Comparison of ENCODE assay signal across 30 cellular contexts in the genomic region with DNA sequence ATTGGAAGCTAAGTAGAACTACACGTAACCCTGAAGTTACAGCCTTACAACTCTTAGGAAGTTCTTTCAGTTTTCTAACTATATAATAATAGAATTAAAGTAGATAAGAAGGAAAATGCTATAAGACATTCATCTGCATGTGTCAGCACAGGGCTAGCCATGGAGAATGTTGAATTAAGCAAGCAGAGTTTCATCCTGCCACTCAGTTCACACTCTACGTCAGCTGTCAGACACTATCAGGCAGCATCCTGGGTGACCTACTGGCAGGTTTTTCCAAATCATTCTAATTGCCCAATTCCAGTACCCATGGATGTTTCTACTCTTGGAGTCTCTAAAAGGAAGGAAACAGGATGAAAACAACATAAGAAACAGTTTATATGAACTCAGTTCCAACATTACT. TPM values are rescaled to one million over a fixed set of nuclear protein-coding genes. Genes with fewer than 3 reads are reported as not detected.
DNase-seq lines count a peak whose midpoint lies in the region; ATAC-seq and TF ChIP-seq lines count a peak whose summit lies in the region.
"Had no signal": no experiment of that assay in that cellular context is flagged by ENCODE, and none has a peak within 500 bp of the region (broad histone marks: within the 10 kb centered on the region; RNA-seq: fewer than 3 reads in every experiment).

No MANE protein-coding gene starts in this region.

- no peaks in the 10 kb centered on the region for H3K79me2 ChIP-seq in GM23338 (replicated peaks; ENCODE audit: insufficient read depth)

- peak overlapping the region in 6 of 12 donors; percentile 26 to 50 (median 39) for H3K27ac ChIP-seq in heart left ventricle
- H3K27ac ChIP-seq in left ventricle myocardium inferior (replicated peaks): peak overlapping the region; percentile 58
- H3K27ac ChIP-seq in right cardiac atrium (ENCODE audit: low read length): no peak overlapping the region
- no peak overlapping the region for H3K27ac ChIP-seq in GM23338 (ENCODE audit: low read depth)
- H3K27ac ChIP-seq: BLaER1 had no signal

- H3F3A ChIP-seq in GM23338 (replicated peaks; ENCODE audit: low read depth): no peaks in the 10 kb centered on the region

- TF ChIP-seq CTCF in heart left ventricle (IDR thresholded peaks at IDR 0.05) (no peak), left ventricle myocardium inferior (IDR thresholded peaks at IDR 0.05; ENCODE audit: borderline replicate concordance) (no peak), GM23338 (conservative IDR thresholded peaks at IDR 0.05; ENCODE audit: low read depth in 2 of 2) (no peak)

- H3K27ac Mint-ChIP-seq in GM23338: no peak overlapping the region
- H3K27ac Mint-ChIP-seq: CD14-positive monocyte; CD4-positive, alpha-beta memory T cell; CD4-positive, CD25-positive, alpha-beta regulatory T cell; CD8-positive, alpha-beta memory T cell had no signal

- H3K27me3 ChIP-seq in heart left ventricle: no peaks in the 10 kb centered on the region
- H3K27me3 ChIP-seq in left ventricle myocardium inferior (ENCODE audit: low read depth): no peaks in the 10 kb centered on the region
- no peaks in the 10 kb centered on the region for H3K27me3 ChIP-seq in right cardiac atrium (ENCODE audit: control insufficient read depth, insufficient read depth)
- H3K27me3 ChIP-seq in GM23338 (ENCODE audit: insufficient read depth): no peaks in the 10 kb centered on the region
- H3K27me3 ChIP-seq: BE2C, BLaER1 had no signal

- H2AFZ ChIP-seq in GM23338: no peak overlapping the region

- peaks cover 13% of the 10 kb centered on the region; the same call in 1 of the 2 replicates for H3K9me2 ChIP-seq in GM23338 (ENCODE audit: insufficient read depth)

- peaks cover 4% of the 10 kb centered on the region; the same call in 1 of the 3 replicates for H3K4me1 Mint-ChIP-seq in GM23338
- H3K4me1 Mint-ChIP-seq: CD14-positive monocyte; CD4-positive, alpha-beta memory T cell; CD4-positive, CD25-positive, alpha-beta regulatory T cell; CD8-positive, alpha-beta memory T cell had no signal

- no peaks in the 10 kb centered on the region for H3K27me3 Mint-ChIP-seq in GM23338 (ENCODE audit: insufficient read depth, low read depth, poor library complexity)
- H3K27me3 Mint-ChIP-seq: CD4-positive, CD25-positive, alpha-beta regulatory T cell had no signal

- no peak overlapping the region for H3K4me3 ChIP-seq in heart left ventricle
- no peak overlapping the region for H3K4me3 ChIP-seq in left ventricle myocardium inferior
- H3K4me3 ChIP-seq in right cardiac atrium (ENCODE audit: low read length): no peak overlapping the region
- H3K4me3 ChIP-seq in GM23338: no peak overlapping the region
- H3K4me3 ChIP-seq: BLaER1, GM12878 had no signal

- peaks cover 0 to 28% (median 9%) of the 10 kb centered on the region in 12 donors for H3K4me1 ChIP-seq in heart left ventricle
- peaks cover 51% of the 10 kb centered on the region for H3K4me1 ChIP-seq in left ventricle myocardium inferior
- H3K4me1 ChIP-seq in right cardiac atrium (ENCODE audit: control insufficient read depth, insufficient read depth, low read length): peaks cover 3% of the 10 kb centered on the region
- 0 out of 2 replicates have a peak, but pooled peaks cover 4% of the 10 kb centered on the region for H3K4me1 ChIP-seq in GM23338 (ENCODE audit: insufficient read depth)
- H3K4me1 ChIP-seq: BE2C, BLaER1 had no signal

- no peaks in the 10 kb centered on the region for H3K36me3 Mint-ChIP-seq in GM23338 (ENCODE audit: low read depth)
- H3K36me3 Mint-ChIP-seq: CD14-positive monocyte; CD4-positive, alpha-beta memory T cell; CD4-positive, CD25-positive, alpha-beta regulatory T cell; CD8-positive, alpha-beta memory T cell had no signal

- no peak overlapping the region for H3K4me3 Mint-ChIP-seq in GM23338
- H3K4me3 Mint-ChIP-seq: CD14-positive monocyte; CD4-positive, alpha-beta memory T cell; CD4-positive, CD25-positive, alpha-beta regulatory T cell; CD8-positive, alpha-beta memory T cell had no signal

- H3K9me3 ChIP-seq in heart left ventricle (no peaks in the 10 kb centered on the region), left ventricle myocardium inferior (replicated peaks) (no peaks in the 10 kb centered on the region), right cardiac atrium (ENCODE audit: control insufficient read depth, low read length) (no peaks in the 10 kb centered on the region)
- H3K9me3 ChIP-seq: BE2C, BLaER1 had no signal

- H3K4me2 ChIP-seq in GM23338: no peak overlapping the region
- H3K4me2 ChIP-seq: BLaER1 had no signal

- H3K9me3 Mint-ChIP-seq in GM23338: no peaks in the 10 kb centered on the region

- DNase-seq in Right ventricle myocardium superior: no peak
- no peak for DNase-seq in cardiac septum (ENCODE audit: low spot score)
- no peak for DNase-seq in heart left ventricle
- DNase-seq in left ventricle myocardium inferior: no peak
- DNase-seq in right cardiac atrium: no peak
- no peak for DNase-seq in GM23338 (ENCODE audit: low spot score)
- no peak for DNase-seq in mucosa of gallbladder (ENCODE audit: low spot score)
- DNase-seq: 8988T; ACHN; BE2C; C1 segment of cervical spinal cord; CD4-positive, alpha-beta memory T cell; CD4-positive, CD25-positive, alpha-beta regulatory T cell; CD8-positive, alpha-beta memory T cell; COR-L47; DMS 273 treated with DMSO at 0.1 percent for 48 hours; DMS153; DMS53; DMS79; DND-41; EL; GDM1 had no signal

- WGBS in heart left ventricle, 4 donors: 51 to 66% (median 61%) methylated on average over 2 of the region's 2 CpGs
- 59% methylated on average over 2 of the region's 2 CpGs for WGBS in right cardiac atrium

- no peak for TF ChIP-seq POLR2A in heart left ventricle (IDR thresholded peaks at IDR 0.05)

- H4K20me1 ChIP-seq in GM23338 (replicated peaks; ENCODE audit: insufficient read depth): no peaks in the 10 kb centered on the region
- H4K20me1 ChIP-seq: BLaER1 had no signal

- intact Hi-C loops in Right ventricle myocardium superior (cut with DNase I): no loop called here
- intact Hi-C loops in cardiac septum (cut with DNase I): no loop called here
- intact Hi-C loops in heart left ventricle (cut with DNase I): no loop called here
- intact Hi-C loops in left ventricle myocardium inferior (cut with micrococcal nuclease): no loop called here
- intact Hi-C loops in right cardiac atrium (cut with DNase I): no loop called here

- ATAC-seq in Right ventricle myocardium superior (ENCODE audit: poor library complexity) (peak; percentile 68), heart left ventricle (peak; percentile 39 to 83 (median 64)), right cardiac atrium (peak; percentile 64 to 76), GM23338 (no peak), GM19395 (IDR thresholded peaks at IDR 0.05; ENCODE audit: unreplicated experiment) (no peak)
- ATAC-seq: GM12878 had no signal

- H3K36me3 ChIP-seq in heart left ventricle (no peaks in the 10 kb centered on the region), left ventricle myocardium inferior (no peaks in the 10 kb centered on the region), GM23338 (ENCODE audit: insufficient read depth) (no peaks in the 10 kb centered on the region)
- H3K36me3 ChIP-seq: BE2C, BLaER1 had no signal

TF ChIP-seq in GM23338, 12 proteins besides CTCF, POLR2A, EP300 and RAD21 (continues in another document):
- no peak for TF ChIP-seq ZNF331 (CRISPR knock-in tag; IDR thresholded peaks at IDR 0.05; ENCODE audit: low read depth)

RNA-seq across cellular contexts. Expression of gene LRRTM3, which starts 45.0 kb away (rescaled TPM):
- total RNA-seq in Right ventricle myocardium superior (not detected), cardiac septum (not detected), heart left ventricle (not detected), left ventricle myocardium inferior (not detected), right cardiac atrium (not detected), mucosa of gallbladder (not detected)
- polyA plus RNA-seq in heart left ventricle (not detected), right cardiac atrium (0.02 TPM), GM23338 (2016; fragmentation: Nextera tagmentation; extraction: Ambion mirVana) (0.23 and 0.37 TPM in 2 replicates)
- total RNA-seq in GM23338 (2014; rRNA removed; shearing (Covaris generic)): 0.21 and 1.0 TPM in 2 replicates
- total RNA-seq: A673; CD4-positive, alpha-beta memory T cell; CD4-positive, CD25-positive, alpha-beta regulatory T cell; CD8-positive, alpha-beta memory T cell; Daoy; G401; GM12878 had no signal
- polyA plus RNA-seq: AG04450; CD14-positive monocyte; CD4-positive, alpha-beta memory T cell; CD4-positive, CD25-positive, alpha-beta regulatory T cell; CD8-positive, alpha-beta memory T cell; GM12878 had no signal

Comparison
In these comparisons a context has a peak if more than half of its experiments do, and no peak if none do; other contexts are left out.
1. ATAC-seq: peak in Right ventricle myocardium superior (single experiment), heart left ventricle (4 of 4) and right cardiac atrium (2 of 2); none in GM23338 (single experiment) and GM19395 (single experiment).